In the genomic region with DNA sequence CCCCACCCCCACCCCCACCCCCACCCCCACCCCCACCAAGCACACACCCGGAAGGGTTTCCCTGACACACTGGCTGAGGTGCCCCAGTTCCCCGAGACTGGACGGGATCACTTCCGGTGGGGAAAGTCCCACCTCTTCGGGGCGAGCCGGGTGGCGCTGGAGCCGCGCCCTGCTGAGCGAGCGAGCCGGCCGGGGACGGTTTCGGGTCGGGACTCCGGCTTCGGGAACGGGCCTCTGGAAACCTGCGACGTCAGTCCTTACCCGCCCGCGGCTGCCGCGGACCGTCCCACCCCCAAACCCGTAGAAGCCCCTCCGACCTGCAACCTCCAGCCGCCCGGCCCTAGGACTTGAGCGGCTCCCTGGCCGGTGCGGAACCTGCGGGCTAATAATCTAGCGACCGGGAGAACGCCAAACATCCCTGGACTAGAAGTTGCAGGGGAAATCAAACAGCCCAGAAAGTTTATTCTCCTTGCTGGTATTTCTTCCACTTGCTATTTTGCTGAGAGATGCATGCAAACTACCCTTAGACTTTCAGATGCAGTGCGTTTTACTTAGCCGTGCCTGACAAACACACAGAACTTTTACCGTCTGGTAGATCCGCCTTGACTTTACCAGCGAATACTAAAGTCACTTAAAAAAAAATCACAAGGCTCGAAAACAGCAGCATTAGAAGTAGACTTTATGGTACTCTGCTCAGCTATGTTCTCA, we compare ENCODE assay signal across 8 cellular contexts. TPM values are rescaled to one million over a fixed set of nuclear protein-coding genes. Genes with fewer than 3 reads are reported as not detected.
DNase-seq lines count a peak whose midpoint lies in the region; ATAC-seq, FAIRE-seq and TF ChIP-seq lines count a peak whose summit lies in the region.

No MANE protein-coding gene starts in this region.

- DNase-seq in AG04450 (ENCODE audit: low read depth, low spot score) (no peak), NCI-H2227 treated with DMSO at 0.1 percent for 48 hours (lab: John Stamatoyannopoulos, UW) (peak; percentile 64), WTC11 (ENCODE audit: low spot score) (peak; percentile 75), caudate nucleus (lab: John Stamatoyannopoulos, UW) (peak in 59 of 61 donors; percentile 1 to 89 (median 51)), kidney (peak; percentile 93)
- peak; percentile 51 to 74 (median 65) for DNase-seq in stimulated activated CD4-positive, alpha-beta T cell treated with anti-CD3 and anti-CD28 coated beads, Interleukin-12 subunit alpha, Interleukin-12 subunit beta, amount 100 ng/mL, for 48 hours (ENCODE audit: low read depth in 2 of 3, low spot score in 1 of 3)

- H3K4me3 Mint-ChIP-seq in WTC11: peak overlapping the region; percentile 76

- peak overlapping the region; percentile 43 to 88 for H3K9ac ChIP-seq in kidney (ENCODE audit: low read length in 2 of 2)

- POLR2A ChIA-PET in AG04450 (lab: Yijun Ruan, JAX) (no interaction called here), WTC11 (lab: Charles Lee) (interaction anchor here (0.7 to 1.5 kb wide), 2 partner anchors 387 to 413 kb away, joined by 3 to 4 read pairs; no protein-coding TSS in a partner anchor)

- peaks cover 15% of the 10 kb centered on the region for H3K4me1 Mint-ChIP-seq in WTC11

- no peak for FAIRE-seq in kidney (lab: Jason Lieb, UNC)

- H3K36me3 Mint-ChIP-seq in WTC11: peaks cover 5% of the 10 kb centered on the region; the same call in 1 of the 2 replicates

- H3K27ac ChIP-seq in AG04450 (ENCODE audit: low read depth, low read length) (peak overlapping the region; percentile 77), caudate nucleus (ENCODE audit: low read depth, low read length) (no peak overlapping the region), kidney (ENCODE audit: low read depth in 2 of 2, low read length in 2 of 2) (peak overlapping the region; percentile 85 to 88)

- peaks cover 4% of the 10 kb centered on the region in 2 donors for H3K4me1 ChIP-seq in kidney (ENCODE audit: control insufficient read depth in 1 of 2, insufficient read depth in 1 of 2, low read depth in 1 of 2, low read length in 2 of 2)

- peak; percentile 55 for ATAC-seq in GM18907 (IDR thresholded peaks at IDR 0.05; ENCODE audit: unreplicated experiment)
- peak; percentile 50 for ATAC-seq in HG03135 (IDR thresholded peaks at IDR 0.05; ENCODE audit: unreplicated experiment)
- peak; percentile 66 for ATAC-seq in WTC11

- H3K36me3 ChIP-seq in kidney (ENCODE audit: control insufficient read depth in 1 of 2, insufficient read depth in 2 of 2, low read length in 2 of 2): no peaks in the 10 kb centered on the region

- H3K9me3 ChIP-seq in AG04450 (ENCODE audit: control insufficient read depth, insufficient read depth, low read length) (no peaks in the 10 kb centered on the region), kidney (ENCODE audit: control insufficient read depth in 1 of 2, low read length in 2 of 2) (no peaks in the 10 kb centered on the region)

- H3K27me3 ChIP-seq in AG04450 (ENCODE audit: control insufficient read depth, insufficient read depth, low read length): no peaks in the 10 kb centered on the region

- intact Hi-C loops in kidney (cut with DNase I): no loop called here

- CTCF ChIA-PET in AG04450 (lab: Charles Lee) (interaction anchor here (0.6 to 3.6 kb wide), 10 partner anchors 11 to 884 kb away, joined by 3 to 55 read pairs (median 5); a partner anchor contains a TSS), WTC11 (lab: Charles Lee) (interaction anchor here (1.5 to 4.9 kb wide), 5 partner anchors 47 to 396 kb away, joined by 3 to 113 read pairs (median 13); no protein-coding TSS in a partner anchor)

- no peaks in the 10 kb centered on the region for H3K27me3 Mint-ChIP-seq in WTC11 (ENCODE audit: low read depth)

- H3K27ac Mint-ChIP-seq in WTC11: peak overlapping the region; percentile 89

- H3K9me3 Mint-ChIP-seq in WTC11: no peaks in the 10 kb centered on the region

- no peak for TF ChIP-seq CTCF in AG04450 (IDR thresholded peaks at IDR 0.05; ENCODE audit: low read depth, low read length)
- TF ChIP-seq CTCF in WTC11 (IDR thresholded peaks at IDR 0.05): no peak
- TF ChIP-seq CTCF in kidney (IDR thresholded peaks at IDR 0.05; ENCODE audit: borderline replicate concordance, extremely low read depth, insufficient read depth): no peak

- H3K4me3 ChIP-seq in AG04450 (ENCODE audit: low read depth, low read length) (peak overlapping the region; percentile 70), kidney (ENCODE audit: low read length in 2 of 2) (peak overlapping the region; percentile 82 to 84)

TF ChIP-seq in WTC11, 78 proteins besides CTCF, POLR2A, EP300 and RAD21:
- no peak for TF ChIP-seq ZNF423 (CRISPR knock-in tag; IDR thresholded peaks at IDR 0.05)
- TF ChIP-seq, protein P1, sequence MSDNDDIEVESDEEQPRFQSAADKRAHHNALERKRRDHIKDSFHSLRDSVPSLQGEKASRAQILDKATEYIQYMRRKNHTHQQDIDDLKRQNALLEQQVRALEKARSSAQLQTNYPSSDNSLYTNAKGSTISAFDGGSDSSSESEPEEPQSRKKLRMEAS (CRISPR knock-in tag; IDR thresholded peaks at IDR 0.05): 0 out of 2 replicates have a peak, but pooled peaks have one; percentile 14
- 0 out of 2 replicates have a peak, but pooled peaks have one; percentile 24 for TF ChIP-seq SP1 (CRISPR knock-in tag; conservative IDR thresholded peaks at IDR 0.05)

RNA-seq across cellular contexts. Expression of a gene that starts 1.0 kb away (rescaled TPM):
- polyA plus RNA-seq in AG04450 (2011; rRNA removed) (14.4 and 19.5 TPM in 2 replicates), kidney (ENCODE audit: insufficient read depth, low read depth, low replicate concordance) (14.2 TPM)
- polyA minus RNA-seq in AG04450 (2011; rRNA and poly(A)+ RNA removed): 16.0 and 16.3 TPM in 2 replicates
- total RNA-seq in WTC11 (2021) (20.5 to 25.2 TPM (median 25.0 TPM) in 3 replicates), kidney (22.8 TPM)
